35 cellular contexts compared by ENCODE assay signal in the genomic region with DNA sequence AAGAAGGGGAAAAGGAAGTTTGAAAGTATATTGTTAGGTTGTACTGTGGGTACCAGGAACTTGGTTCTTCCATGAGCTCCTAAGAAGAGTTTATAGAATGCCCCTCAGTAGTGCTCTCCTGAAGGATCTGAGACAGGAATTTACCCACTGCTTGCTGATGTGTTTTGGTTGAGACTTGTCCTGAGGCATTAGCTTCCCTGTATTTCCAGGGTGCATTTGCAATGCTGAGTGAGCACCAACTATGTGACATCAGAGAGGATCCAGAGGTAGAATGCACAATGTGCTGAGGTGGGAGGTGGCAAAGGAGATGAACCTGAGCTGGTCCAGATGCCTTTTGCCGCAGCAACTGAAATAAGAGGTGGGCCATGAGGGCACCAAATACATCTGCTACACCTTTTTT.
"Had no signal": no experiment of that assay in that cellular context is flagged by ENCODE, and none has a peak within 500 bp of the region (broad histone marks: within the 10 kb centered on the region; RNA-seq: fewer than 3 reads in every experiment).

No MANE protein-coding gene starts in this region.

- DNase-seq: activated CD4-positive, alpha-beta memory T cell treated with anti-CD3 and anti-CD28 coated beads for 36 hours; activated CD4-positive, alpha-beta T cell treated with anti-CD3 and anti-CD28 coated beads for 36 hours; activated CD4-positive, alpha-beta T cell treated with anti-CD3 and anti-CD28 coated beads, Interleukin-2, amount 10 ng/mL, durations not matched to agents 24 days and 14 days; activated CD4-positive, CD25-positive, alpha-beta regulatory T cell; activated CD4-positive, CD25-positive, alpha-beta regulatory T cell treated with anti-CD3 and anti-CD28 coated beads, Interleukin-2, amount 50 U/mL, for 72 hours; activated CD8-positive, alpha-beta memory T cell treated with anti-CD3 and anti-CD28 coated beads, Interleukin-2, amount 10 ng/mL, durations not matched to agents 7 days and 5 days; activated CD8-positive, alpha-beta memory T cell treated with anti-CD3 and anti-CD28 coated beads, Interleukin-2, amount 50 U/mL, for 4 hours; activated CD8-positive, alpha-beta T cell treated with anti-CD3 and anti-CD28 coated beads, Interleukin-2, amount 10 ng/mL, durations not matched to agents 7 days and 5 days; activated effector memory CD4-positive, alpha-beta T cell treated with anti-CD3 and anti-CD28 coated beads, Interleukin-2, amount 50 U/mL, for 16 hours; activated naive CD4-positive, alpha-beta T cell treated with anti-CD3 and anti-CD28 coated beads for 36 hours; activated naive CD8-positive, alpha-beta T cell treated with anti-CD3 and anti-CD28 coated beads for 36 hours; activated naive CD8-positive, alpha-beta T cell treated with anti-CD3 and anti-CD28 coated beads, Interleukin-2, amount 50 U/mL, for 24 hours; activated T-cell treated with anti-CD3 and anti-CD28 coated beads, Interleukin-2, amount 50 U/mL, for 1 hour; activated T-cell treated with anti-CD3 and anti-CD28 coated beads, Interleukin-2, amount 50 U/mL, for 48 hours; adrenal gland; amygdala; aorta; body of pancreas; central memory CD4-positive, alpha-beta T cell; cerebellar nuclear complex; colonic mucosa; effector CD8-positive, alpha-beta T cell; foreskin fibroblast; head of caudate nucleus; T-helper 1 cell; T-helper 17 cell; T1000; WERI-Rb-1 had no signal

- H3K9me3 Mint-ChIP-seq: activated CD4-positive, alpha-beta memory T cell treated with anti-CD3 and anti-CD28 coated beads for 36 hours; activated CD4-positive, alpha-beta T cell treated with anti-CD3 and anti-CD28 coated beads, Interleukin-2, amount 10 ng/mL, durations not matched to agents 24 days and 14 days; activated naive CD4-positive, alpha-beta T cell treated with anti-CD3 and anti-CD28 coated beads for 36 hours; activated naive CD8-positive, alpha-beta T cell treated with anti-CD3 and anti-CD28 coated beads, Interleukin-2, amount 50 U/mL, for 24 hours; activated T-helper 1 cell treated with anti-CD3 and anti-CD28 coated beads, Interleukin-12 subunit alpha, Interleukin-12 subunit beta, Interleukin-2, Interleukin-4 antibody, amounts not matched to agents 30 ng/mL and 10 ng/mL and 1 ng/mL, durations not matched to agents 14 hours and 24 hours and 36 hours; T-helper 2 cell treated with Interferon-gamma antibody and Interleukin-4, amounts not matched to agents 5 μg/mL and 100 μg/mL, for 36 hours had no signal

- H3K4me3 ChIP-seq: adrenal gland, body of pancreas, breast epithelium, cardiac muscle cell, colonic mucosa had no signal

- H3K36me3 ChIP-seq: adrenal gland, breast epithelium, cardiac muscle cell, colonic mucosa, WERI-Rb-1 had no signal

- H3K36me3 Mint-ChIP-seq: activated CD4-positive, alpha-beta memory T cell treated with anti-CD3 and anti-CD28 coated beads for 36 hours; activated CD8-positive, alpha-beta memory T cell treated with anti-CD3 and anti-CD28 coated beads, Interleukin-2, amount 10 ng/mL, durations not matched to agents 7 days and 5 days; activated naive CD4-positive, alpha-beta T cell treated with anti-CD3 and anti-CD28 coated beads, Interleukin-2, amount 50 U/mL, for 24 hours; activated naive CD8-positive, alpha-beta T cell treated with anti-CD3 and anti-CD28 coated beads for 36 hours had no signal

- ATAC-seq: activated CD4-positive, alpha-beta T cell treated with anti-CD3 and anti-CD28 coated beads for 36 hours; activated CD8-positive, alpha-beta memory T cell treated with anti-CD3 and anti-CD28 coated beads, Interleukin-2, amount 10 ng/mL, durations not matched to agents 7 days and 5 days; activated CD8-positive, alpha-beta T cell treated with anti-CD3 and anti-CD28 coated beads, Interleukin-2, amount 10 ng/mL, durations not matched to agents 7 days and 5 days; activated naive CD8-positive, alpha-beta T cell treated with anti-CD3 and anti-CD28 coated beads, Interleukin-2, amount 50 U/mL, for 24 hours; body of pancreas; esophagus mucosa; T-helper 17 cell had no signal

- H3K4me3 Mint-ChIP-seq: activated CD4-positive, alpha-beta memory T cell treated with anti-CD3 and anti-CD28 coated beads for 36 hours; activated CD4-positive, alpha-beta T cell treated with anti-CD3 and anti-CD28 coated beads for 36 hours; activated CD4-positive, alpha-beta T cell treated with anti-CD3 and anti-CD28 coated beads, Interleukin-2, amount 10 ng/mL, durations not matched to agents 24 days and 14 days; activated CD8-positive, alpha-beta memory T cell treated with anti-CD3 and anti-CD28 coated beads, Interleukin-2, amount 10 ng/mL, durations not matched to agents 7 days and 5 days; activated CD8-positive, alpha-beta T cell treated with anti-CD3 and anti-CD28 coated beads, Interleukin-2, amount 10 ng/mL, durations not matched to agents 7 days and 5 days; activated naive CD4-positive, alpha-beta T cell treated with anti-CD3 and anti-CD28 coated beads for 36 hours; activated naive CD4-positive, alpha-beta T cell treated with anti-CD3 and anti-CD28 coated beads, Interleukin-2, amount 50 U/mL, for 24 hours; activated naive CD8-positive, alpha-beta T cell treated with anti-CD3 and anti-CD28 coated beads for 36 hours; activated naive CD8-positive, alpha-beta T cell treated with anti-CD3 and anti-CD28 coated beads, Interleukin-2, amount 50 U/mL, for 24 hours; activated T-helper 1 cell treated with anti-CD3 and anti-CD28 coated beads, Interleukin-12 subunit alpha, Interleukin-12 subunit beta, Interleukin-2, Interleukin-4 antibody, amounts not matched to agents 30 ng/mL and 10 ng/mL and 1 ng/mL, durations not matched to agents 14 hours and 24 hours and 36 hours; T-helper 17 cell; T-helper 2 cell treated with Interferon-gamma antibody and Interleukin-4, amounts not matched to agents 5 μg/mL and 100 μg/mL, for 36 hours had no signal

- H3K27me3 ChIP-seq: adrenal gland, body of pancreas, breast epithelium, cardiac muscle cell, colonic mucosa had no signal

- H3K27ac Mint-ChIP-seq: activated CD4-positive, alpha-beta memory T cell treated with anti-CD3 and anti-CD28 coated beads for 36 hours; activated CD4-positive, alpha-beta T cell treated with anti-CD3 and anti-CD28 coated beads for 36 hours; activated CD4-positive, alpha-beta T cell treated with anti-CD3 and anti-CD28 coated beads, Interleukin-2, amount 10 ng/mL, durations not matched to agents 24 days and 14 days; activated CD8-positive, alpha-beta memory T cell treated with anti-CD3 and anti-CD28 coated beads, Interleukin-2, amount 10 ng/mL, durations not matched to agents 7 days and 5 days; activated CD8-positive, alpha-beta T cell treated with anti-CD3 and anti-CD28 coated beads, Interleukin-2, amount 10 ng/mL, durations not matched to agents 7 days and 5 days; activated naive CD4-positive, alpha-beta T cell treated with anti-CD3 and anti-CD28 coated beads for 36 hours; activated naive CD4-positive, alpha-beta T cell treated with anti-CD3 and anti-CD28 coated beads, Interleukin-2, amount 50 U/mL, for 24 hours; activated naive CD8-positive, alpha-beta T cell treated with anti-CD3 and anti-CD28 coated beads for 36 hours; activated naive CD8-positive, alpha-beta T cell treated with anti-CD3 and anti-CD28 coated beads, Interleukin-2, amount 50 U/mL, for 24 hours; activated T-helper 2 cell treated with anti-CD3 and anti-CD28 coated beads, Interferon-gamma antibody, Interleukin-2, Interleukin-4, amounts not matched to agents 10 μg/mL and 5 μg/mL and 100 μg/mL, durations not matched to agents 14 hours and 24 hours and 36 hours; T-helper 17 cell; T-helper 2 cell treated with Interferon-gamma antibody and Interleukin-4, amounts not matched to agents 5 μg/mL and 100 μg/mL, for 36 hours had no signal

- H3K4me1 ChIP-seq: adrenal gland, body of pancreas, breast epithelium, colonic mucosa had no signal

- H3K4me1 Mint-ChIP-seq: activated CD4-positive, alpha-beta T cell treated with anti-CD3 and anti-CD28 coated beads for 36 hours; activated CD4-positive, alpha-beta T cell treated with anti-CD3 and anti-CD28 coated beads, Interleukin-2, amount 10 ng/mL, durations not matched to agents 24 days and 14 days; activated CD8-positive, alpha-beta memory T cell treated with anti-CD3 and anti-CD28 coated beads, Interleukin-2, amount 10 ng/mL, durations not matched to agents 7 days and 5 days; activated naive CD4-positive, alpha-beta T cell treated with anti-CD3 and anti-CD28 coated beads, Interleukin-2, amount 50 U/mL, for 24 hours; activated naive CD8-positive, alpha-beta T cell treated with anti-CD3 and anti-CD28 coated beads for 36 hours; activated naive CD8-positive, alpha-beta T cell treated with anti-CD3 and anti-CD28 coated beads, Interleukin-2, amount 50 U/mL, for 24 hours; T-helper 17 cell had no signal

- H3K27me3 Mint-ChIP-seq: activated CD4-positive, alpha-beta memory T cell treated with anti-CD3 and anti-CD28 coated beads for 36 hours; activated CD4-positive, alpha-beta T cell treated with anti-CD3 and anti-CD28 coated beads for 36 hours; activated CD4-positive, alpha-beta T cell treated with anti-CD3 and anti-CD28 coated beads, Interleukin-2, amount 10 ng/mL, durations not matched to agents 24 days and 14 days; activated CD8-positive, alpha-beta memory T cell treated with anti-CD3 and anti-CD28 coated beads, Interleukin-2, amount 10 ng/mL, durations not matched to agents 7 days and 5 days; activated naive CD4-positive, alpha-beta T cell treated with anti-CD3 and anti-CD28 coated beads, Interleukin-2, amount 50 U/mL, for 24 hours; activated naive CD8-positive, alpha-beta T cell treated with anti-CD3 and anti-CD28 coated beads for 36 hours; activated naive CD8-positive, alpha-beta T cell treated with anti-CD3 and anti-CD28 coated beads, Interleukin-2, amount 50 U/mL, for 24 hours; T-helper 17 cell had no signal

- H3K27ac ChIP-seq: adrenal gland, body of pancreas, breast epithelium, cardiac muscle cell, colonic mucosa, WERI-Rb-1 had no signal
